ENCODE assay signal across 8 cellular contexts in genomic region chr11:66312549-66313320, GRCh38. TPM values are rescaled to one million over a fixed set of nuclear protein-coding genes. Genes with fewer than 3 reads are reported as not detected.
DNase-seq lines count a peak whose midpoint lies in the region; ATAC-seq lines count a peak whose summit lies in the region.

No MANE protein-coding gene starts in this region.

- peaks cover 18% of the 10 kb centered on the region for H3K36me3 Mint-ChIP-seq in effector memory CD8-positive, alpha-beta T cell (ENCODE audit: insufficient read depth)
- H3K36me3 Mint-ChIP-seq in memory B cell, result no peaks in the 10 kb centered on the region

- peaks cover 16 to 18% of the 10 kb centered on the region in 2 donors for H3K4me1 Mint-ChIP-seq in effector memory CD8-positive, alpha-beta T cell (ENCODE audit: low read depth in 2 of 2)
- peaks cover 9% of the 10 kb centered on the region for H3K4me1 Mint-ChIP-seq in memory B cell

- ATAC-seq in GM21360 (IDR thresholded peaks at IDR 0.05; ENCODE audit: unreplicated experiment) (peak; percentile 65), memory B cell (ENCODE audit: low read depth) (peak; percentile 61)
- ATAC-seq in effector memory CD8-positive, alpha-beta T cell (replicated peaks), result peak; percentile 66

- DNase-seq in CMK (ENCODE audit: low read depth) (peak; percentile 98), HT-29 (ENCODE audit: low spot score) (peak; percentile 99), NOMO-1 (lab: John Stamatoyannopoulos, UW; ENCODE audit: unreplicated experiment in 2 of 2) (peak; percentile 94 to 97), memory B cell (ENCODE audit: low spot score in 2 of 2) (peak; percentile 96 to 98)
- DNase-seq in activated CD8-positive, alpha-beta memory T cell treated with anti-CD3 and anti-CD28 coated beads for 48 hours (ENCODE audit: low read depth in 2 of 3, low spot score in 2 of 3), result peak; percentile 88 to 100 (median 100)
- peak; percentile 97 to 100 (median 98) for DNase-seq in effector memory CD8-positive, alpha-beta T cell
- DNase-seq in stimulated activated CD4-positive, alpha-beta T cell treated with anti-CD3 and anti-CD28 coated beads, TNF-alpha, amount 100 ng/mL, for 48 hours (ENCODE audit: low read depth in 3 of 3), result peak; percentile 93

- H3K4me3 Mint-ChIP-seq in effector memory CD8-positive, alpha-beta T cell, result peak overlapping the region; percentile 74 to 87
- H3K4me3 Mint-ChIP-seq in memory B cell, result peak overlapping the region; percentile 90

- no peaks in the 10 kb centered on the region for H3K9me3 Mint-ChIP-seq in effector memory CD8-positive, alpha-beta T cell
- no peaks in the 10 kb centered on the region for H3K9me3 Mint-ChIP-seq in memory B cell

- peak overlapping the region; percentile 68 to 97 for H3K27ac Mint-ChIP-seq in effector memory CD8-positive, alpha-beta T cell
- peak overlapping the region; percentile 77 for H3K27ac Mint-ChIP-seq in memory B cell

- peaks cover 0 to 3% of the 10 kb centered on the region in 2 donors for H3K27me3 Mint-ChIP-seq in effector memory CD8-positive, alpha-beta T cell
- H3K27me3 Mint-ChIP-seq in memory B cell, result no peaks in the 10 kb centered on the region

RNA-seq across cellular contexts. Expression of gene CD248, which starts 4.1 kb away (rescaled TPM):
- not detected in 2 replicates for total RNA-seq in HT-29 (2014; rRNA removed; shearing (Covaris generic))

RNA-seq across cellular contexts. Expression of gene TMEM151A, which starts 21.0 kb away (rescaled TPM):
- 0.05 and 0.08 TPM in 2 replicates for total RNA-seq in HT-29 (2014; rRNA removed; shearing (Covaris generic))

RNA-seq across cellular contexts. Expression of gene RIN1, which starts 23.5 kb away (rescaled TPM):
- 18.8 and 21.0 TPM in 2 replicates for total RNA-seq in HT-29 (2014; rRNA removed; shearing (Covaris generic))

RNA-seq across cellular contexts. Expression of gene YIF1A, which starts 23.8 kb away (rescaled TPM):
- total RNA-seq in HT-29 (2014; rRNA removed; shearing (Covaris generic)), result 286 and 299 TPM in 2 replicates

RNA-seq across cellular contexts. Expression of gene BRMS1, which starts 32.2 kb away (rescaled TPM):
- total RNA-seq in HT-29 (2014; rRNA removed; shearing (Covaris generic)), result 74.9 and 92.2 TPM in 2 replicates

Comparison
In these comparisons a context has a peak if more than half of its experiments do, and no peak if none do; other contexts are left out.
1. Peak in every context shown above with its lines: DNase-seq and ATAC-seq.